Comparison of ENCODE assay signal across 18 cellular contexts in genomic region chr9:81979196-81979595, GRCh38. TPM values are rescaled to one million over a fixed set of nuclear protein-coding genes. Genes with fewer than 3 reads are reported as not detected.
A peak's percentile ranks its signal among the peaks of the same experiment; 100 is the strongest.
DNase-seq lines count a peak whose midpoint lies in the region; ATAC-seq and TF ChIP-seq lines count a peak whose summit lies in the region.
"Had no signal": no experiment of that assay in that cellular context is flagged by ENCODE, and none has a peak within 500 bp of the region (broad histone marks: within the 10 kb centered on the region; RNA-seq: fewer than 3 reads in every experiment).

No MANE protein-coding gene starts in this region.

- peak; percentile 2 for DNase-seq in mesendoderm
- no peak for DNase-seq in SHP77 treated with DMSO at 0.1 percent for 48 hours (lab: John Stamatoyannopoulos, UW)
- no peak for DNase-seq in dedifferentiated amniotic fluid mesenchymal stem cell (ENCODE audit: extremely low spot score)
- DNase-seq in ecto neural progenitor cell (ENCODE audit: low spot score): no peak
- DNase-seq: activated CD4-positive, CD25-positive, alpha-beta regulatory T cell treated with anti-CD3 and anti-CD28 coated beads, Interleukin-2, amount 50 U/mL, for 72 hours; activated CD8-positive, alpha-beta memory T cell treated with anti-CD3 and anti-CD28 coated beads, Interleukin-2, amount 10 ng/mL, durations not matched to agents 7 days and 5 days; activated effector memory CD4-positive, alpha-beta T cell treated with anti-CD3 and anti-CD28 coated beads, Interleukin-2, amount 50 U/mL, for 16 hours; lower lobe of right lung; natural killer cell; NCI-H774; stimulated activated CD4-positive, alpha-beta T cell treated with anti-CD3 and anti-CD28 coated beads, Interleukin-15, amount 100 ng/mL, for 24 hours; T-helper 17 cell had no signal

- H3K27me3 ChIP-seq in mesendoderm (ENCODE audit: insufficient read depth, low read length, poor library complexity): no peaks in the 10 kb centered on the region

- no peak overlapping the region for H3K18ac ChIP-seq in mesendoderm (ENCODE audit: low read length)

- no peak for TF ChIP-seq POLR2A in GM18505 (IDR thresholded peaks at IDR 0.05; ENCODE audit: borderline replicate concordance, extremely low read depth, insufficient read depth, insufficient read length)

- whole genome bisulfite sequencing in mesendoderm (ENCODE audit: extremely low coverage, insufficient coverage, low lambda C conversion rate): no CpG with 5 or more reads among the region's 2 CpGs

- no peak overlapping the region for H4K8ac ChIP-seq in mesendoderm (ENCODE audit: low read depth, low read length)

- no peaks in the 10 kb centered on the region for H3K79me2 ChIP-seq in mesendoderm (ENCODE audit: control insufficient read depth, insufficient read depth, low read length)

- H3K4ac ChIP-seq in mesendoderm (ENCODE audit: low read depth, low read length): no peak overlapping the region

- no peaks in the 10 kb centered on the region for H3K36me3 ChIP-seq in mesendoderm (ENCODE audit: control insufficient read depth, insufficient read depth, low read length)
- H3K36me3 ChIP-seq: lower lobe of right lung had no signal

- H3K23ac ChIP-seq in mesendoderm (ENCODE audit: low read length): no peak overlapping the region

- H2BK120ac ChIP-seq in mesendoderm (ENCODE audit: low read depth, low read length): no peak overlapping the region

- H2BK15ac ChIP-seq in mesendoderm (replicated peaks; ENCODE audit: low read depth): no peak overlapping the region

- no peak overlapping the region for H2BK5ac ChIP-seq in mesendoderm (ENCODE audit: low read length)

- no peak overlapping the region for H3K9ac ChIP-seq in mesendoderm (ENCODE audit: low read length)

- no peak overlapping the region for H3K56ac ChIP-seq in mesendoderm (ENCODE audit: low read length)

- H3K79me1 ChIP-seq in mesendoderm (ENCODE audit: low read length): no peaks in the 10 kb centered on the region

- H3K4me2 ChIP-seq in mesendoderm (ENCODE audit: low read length): no peak overlapping the region

- peak; percentile 82 for ATAC-seq in GM18907 (IDR thresholded peaks at IDR 0.05; ENCODE audit: unreplicated experiment)
- peak; percentile 74 for ATAC-seq in HG02571 (IDR thresholded peaks at IDR 0.05; ENCODE audit: unreplicated experiment)
- ATAC-seq in HG03442 (IDR thresholded peaks at IDR 0.05; ENCODE audit: unreplicated experiment): peak; percentile 91
- no peak for ATAC-seq in GM18505 (IDR thresholded peaks at IDR 0.05; ENCODE audit: unreplicated experiment)
- ATAC-seq: activated CD8-positive, alpha-beta memory T cell treated with anti-CD3 and anti-CD28 coated beads, Interleukin-2, amount 10 ng/mL, durations not matched to agents 7 days and 5 days; lower lobe of right lung; natural killer cell; T-helper 17 cell had no signal

- no peak overlapping the region for H4K5ac ChIP-seq in mesendoderm (ENCODE audit: low read length)

- H2AK5ac ChIP-seq in mesendoderm (ENCODE audit: low read length): no peak overlapping the region

- no peak overlapping the region for H3K27ac ChIP-seq in mesendoderm (ENCODE audit: low read depth, low read length)
- H3K27ac ChIP-seq: epithelial cell of prostate, lower lobe of right lung had no signal

- no peak overlapping the region for H3K4me3 ChIP-seq in mesendoderm (ENCODE audit: low read length)
- H3K4me3 ChIP-seq: lower lobe of right lung had no signal

- no peaks in the 10 kb centered on the region for H3K4me1 ChIP-seq in mesendoderm (ENCODE audit: control insufficient read depth, low read depth, low read length)
- H3K4me1 ChIP-seq: lower lobe of right lung had no signal

RNA-seq across cellular contexts. Expression of gene SPATA31D1, which starts 9.4 kb away (rescaled TPM):
- not detected for polyA plus RNA-seq in mesendoderm (2013, experiment 1 of 2)
- polyA plus RNA-seq in mesendoderm (2013, experiment 2 of 2): not detected
- polyA plus RNA-seq: IgD-negative memory B cell had no signal

RNA-seq across cellular contexts. Expression of gene SPATA31D3, which starts 35.9 kb away (rescaled TPM):
- not detected for polyA plus RNA-seq in mesendoderm (2013, experiment 1 of 2)
- polyA plus RNA-seq in mesendoderm (2013, experiment 2 of 2): not detected
- polyA plus RNA-seq: IgD-negative memory B cell had no signal

RNA-seq across cellular contexts. Expression of gene SPATA31D4, which starts 51.0 kb away (rescaled TPM):
- not detected for polyA plus RNA-seq in mesendoderm (2013, experiment 1 of 2)
- not detected for polyA plus RNA-seq in mesendoderm (2013, experiment 2 of 2)
- polyA plus RNA-seq: IgD-negative memory B cell had no signal
